Comparison of ENCODE assay signal across 22 cellular contexts in genomic region chr10:8014649-8015048, GRCh38.
"Had no signal": no experiment of that assay in that cellular context is flagged by ENCODE, and none has a peak within 500 bp of the region (broad histone marks: within the 10 kb centered on the region; RNA-seq: fewer than 3 reads in every experiment).

No MANE protein-coding gene starts in this region.

- FAIRE-seq: colon, islet of Langerhans, keratinocyte had no signal

- H3K4me3 ChIP-seq: coronary artery, dorsolateral prefrontal cortex, esophagus squamous epithelium, gastrocnemius medialis, heart right ventricle, left lung, lower lobe of right lung had no signal

- H3K27me3 ChIP-seq: dorsolateral prefrontal cortex, esophagus squamous epithelium, gastrocnemius medialis, heart right ventricle, left lung had no signal

- DNase-seq: dermis blood vessel endothelial cell; dorsolateral prefrontal cortex; effector CD4-positive, alpha-beta T cell; effector memory CD4-positive, alpha-beta T cell; esophagus squamous epithelium; foreskin fibroblast; foreskin melanocyte; gastrocnemius medialis; glutamatergic neuron; head of caudate nucleus; heart right ventricle; hippocampal formation; left cardiac atrium; left lung; left ventricle myocardium superior; lower lobe of right lung; midbrain had no signal

- H3K27ac ChIP-seq: coronary artery, dorsolateral prefrontal cortex, epithelial cell of prostate, esophagus squamous epithelium, gastrocnemius medialis, heart right ventricle, left lung, lower lobe of right lung had no signal

- H3K4me1 ChIP-seq: esophagus squamous epithelium, gastrocnemius medialis, heart right ventricle, left lung, lower lobe of right lung had no signal

- H3K9me3 ChIP-seq: esophagus squamous epithelium, gastrocnemius medialis, heart right ventricle, left lung, lower lobe of right lung had no signal
